Comparison of ENCODE assay signal across 2 cellular contexts in genomic region chr13:48431431-48431830, GRCh38.
TF ChIP-seq lines count a peak whose summit lies in the region.

No MANE protein-coding gene starts in this region.

TF ChIP-seq in SK-N-SH treated with all-trans-retinoic acid at 6 μM for 48 hours, 23 proteins besides CTCF, POLR2A, EP300 and RAD21:
- TF ChIP-seq GLIS3 (CRISPR knock-in tag; IDR thresholded peaks at IDR 0.05) = no peak
- no peak for TF ChIP-seq TCF4 (CRISPR knock-in tag; IDR thresholded peaks at IDR 0.05; ENCODE audit: borderline replicate concordance)
- TF ChIP-seq ZNF70 (CRISPR knock-in tag; IDR thresholded peaks at IDR 0.05) = no peak
- no peak for TF ChIP-seq PPARA (CRISPR knock-in tag; IDR thresholded peaks at IDR 0.05; ENCODE audit: borderline replicate concordance)
- no peak for TF ChIP-seq CREB5 (CRISPR knock-in tag; IDR thresholded peaks at IDR 0.05; ENCODE audit: low read depth)
- no peak for TF ChIP-seq PATZ1 (CRISPR knock-in tag; IDR thresholded peaks at IDR 0.05; ENCODE audit: borderline replicate concordance)
- no peak for TF ChIP-seq ESRRG (CRISPR knock-in tag; IDR thresholded peaks at IDR 0.05)
- no peak for TF ChIP-seq ZFP3 (CRISPR knock-in tag; IDR thresholded peaks at IDR 0.05)
- no peak for TF ChIP-seq TSHZ2 (CRISPR knock-in tag; IDR thresholded peaks at IDR 0.05)
- TF ChIP-seq POU6F1 (CRISPR knock-in tag; IDR thresholded peaks at IDR 0.05; ENCODE audit: borderline replicate concordance, low read depth) = no peak
- no peak for TF ChIP-seq ZFP30 (CRISPR knock-in tag; IDR thresholded peaks at IDR 0.05)

TF ChIP-seq in endothelial cell of umbilical vein, 7 proteins besides CTCF, POLR2A, EP300 and RAD21:
- TF ChIP-seq GATA2 (IDR thresholded peaks at IDR 0.05; ENCODE audit: insufficient read depth, insufficient read length, low read depth, low read length) (no peak), JUN (IDR thresholded peaks at IDR 0.05; ENCODE audit: borderline replicate concordance, insufficient read depth, insufficient read length, low read depth) (no peak), EZH2 (IDR thresholded peaks at IDR 0.05; ENCODE audit: borderline replicate concordance, low read depth, low read length, severe bottlenecking) (no peak), POLR2AphosphoS5 (IDR thresholded peaks at IDR 0.05; ENCODE audit: insufficient read depth, low read depth, low read length) (no peak), FOS (IDR thresholded peaks at IDR 0.05; ENCODE audit: borderline replicate concordance, insufficient read depth, low read length) (no peak), MYC (IDR thresholded peaks at IDR 0.05; ENCODE audit: low read depth, low read length) (no peak), MAX (IDR thresholded peaks at IDR 0.05; ENCODE audit: insufficient read depth, insufficient read length) (no peak)
